In the genomic region with DNA sequence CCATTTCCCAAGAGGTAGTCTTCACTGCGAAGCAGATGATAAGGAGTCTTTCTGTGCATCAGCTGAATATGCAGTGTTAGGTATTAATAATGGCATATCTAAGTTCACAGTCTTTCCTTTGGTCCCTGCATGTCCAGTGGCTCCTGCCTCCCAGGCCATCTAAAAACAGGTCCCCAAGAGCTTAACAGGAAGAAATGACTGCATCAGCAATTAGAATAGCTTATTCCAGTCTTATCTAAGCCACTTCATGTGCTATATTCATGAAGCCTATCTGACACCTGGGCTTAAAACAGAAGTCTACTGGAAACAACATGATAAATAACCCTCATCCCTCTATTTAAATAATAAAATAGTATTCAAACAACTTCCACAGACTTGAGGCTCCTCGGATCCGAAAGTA, we compare ENCODE assay signal across 34 cellular contexts.
"Had no signal": no experiment of that assay in that cellular context is flagged by ENCODE, and none has a peak within 500 bp of the region (broad histone marks: within the 10 kb centered on the region; RNA-seq: fewer than 3 reads in every experiment).

No MANE protein-coding gene starts in this region.

- H3K9me3 ChIP-seq: adrenal gland, ascending aorta, body of pancreas, breast epithelium had no signal

- ATAC-seq: activated naive CD4-positive, alpha-beta T cell treated with anti-CD3 and anti-CD28 coated beads, Interleukin-2, amount 50 U/mL, for 72 hours; activated naive CD8-positive, alpha-beta T cell treated with anti-CD3 and anti-CD28 coated beads, Interleukin-2, amount 50 U/mL, for 24 hours; activated T-cell treated with anti-CD3 and anti-CD28 coated beads, Interleukin-2, amount 50 U/mL, for 4 hours; activated T-cell treated with anti-CD3 and anti-CD28 coated beads, Interleukin-2, amount 50 U/mL, for 72 hours; activated T-helper 17 cell treated with anti-CD3 and anti-CD28 coated beads, Interleukin-2, amount 50 U/mL, for 72 hours; body of pancreas had no signal

- H3K27ac ChIP-seq: adrenal gland, ascending aorta, body of pancreas, brain microvascular endothelial cell, breast epithelium, cardiac muscle cell had no signal

- H3K27me3 ChIP-seq: adrenal gland, ascending aorta, body of pancreas, brain microvascular endothelial cell, breast epithelium, cardiac muscle cell had no signal

- DNase-seq: activated effector memory CD4-positive, alpha-beta T cell treated with anti-CD3 and anti-CD28 coated beads, Interleukin-2, amount 50 U/mL, for 16 hours; activated effector memory CD4-positive, alpha-beta T cell treated with Interleukin-2 at 50 U/mL for 16 hours; activated gamma-delta T cell; activated gamma-delta T cell treated with Interleukin-2 at 50 U/mL for 16 hours; activated naive CD4-positive, alpha-beta T cell; activated naive CD4-positive, alpha-beta T cell treated with anti-CD3 and anti-CD28 coated beads for 36 hours; activated naive CD4-positive, alpha-beta T cell treated with anti-CD3 and anti-CD28 coated beads, Interleukin-2, amount 10 ng/mL, durations not matched to agents 7 days and 5 days; activated naive CD4-positive, alpha-beta T cell treated with anti-CD3 and anti-CD28 coated beads, Interleukin-2, amount 50 U/mL, for 16 hours; activated naive CD4-positive, alpha-beta T cell treated with Interleukin-2 at 50 U/mL for 16 hours; activated naive CD8-positive, alpha-beta T cell treated with anti-CD3 and anti-CD28 coated beads for 36 hours; activated naive CD8-positive, alpha-beta T cell treated with anti-CD3 and anti-CD28 coated beads, Interleukin-2, amount 10 ng/mL, durations not matched to agents 7 days and 5 days; activated naive CD8-positive, alpha-beta T cell treated with anti-CD3 and anti-CD28 coated beads, Interleukin-2, amount 50 U/mL, for 24 hours; activated T-cell treated with anti-CD3 and anti-CD28 coated beads, Interleukin-2, amount 50 U/mL, for 1 hour; activated T-cell treated with anti-CD3 and anti-CD28 coated beads, Interleukin-2, amount 50 U/mL, for 24 hours; activated T-cell treated with anti-CD3 and anti-CD28 coated beads, Interleukin-2, amount 50 U/mL, for 4 hours; activated T-cell treated with anti-CD3 and anti-CD28 coated beads, Interleukin-2, amount 50 U/mL, for 48 hours; activated T-cell treated with anti-CD3 and anti-CD28 coated beads, Interleukin-2, amount 50 U/mL, for 72 hours; adrenal gland; amniotic stem cell; amygdala; anterior cingulate cortex; aorta; body of pancreas; brain microvascular endothelial cell; caudate nucleus; central memory CD4-positive, alpha-beta T cell; cerebellar nuclear complex had no signal

- H3K4me1 ChIP-seq: adrenal gland, ascending aorta, body of pancreas, breast epithelium had no signal

- FAIRE-seq: astrocyte, bronchial epithelial cell had no signal

- H3K4me3 ChIP-seq: adrenal gland, ascending aorta, body of pancreas, breast epithelium, cardiac muscle cell had no signal

- H3K36me3 ChIP-seq: adrenal gland, ascending aorta, brain microvascular endothelial cell, breast epithelium, cardiac muscle cell had no signal
